9 cellular contexts compared by ENCODE assay signal in the genomic region with DNA sequence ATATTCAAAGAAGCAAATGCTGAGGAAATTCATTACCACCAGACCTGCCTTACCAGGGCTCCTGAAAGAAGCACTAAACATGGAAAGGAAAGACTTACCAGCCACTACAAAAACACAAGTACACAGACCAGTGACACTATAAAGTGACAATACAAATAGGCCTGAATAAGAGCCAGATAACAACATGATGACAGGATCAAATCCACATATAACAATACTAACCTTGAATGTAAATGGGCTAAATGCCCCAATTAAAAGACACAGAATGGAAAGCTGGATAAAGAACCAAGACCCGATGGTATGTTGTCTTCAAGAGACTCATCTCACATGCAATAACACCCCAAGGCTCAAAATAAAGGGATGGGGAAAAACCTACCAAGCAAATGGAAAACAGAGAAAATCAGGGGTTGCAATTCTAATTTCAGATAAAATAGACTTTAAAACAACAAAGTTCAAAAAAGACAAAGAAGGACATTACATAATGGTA.
"Had no signal": no experiment of that assay in that cellular context is flagged by ENCODE, and none has a peak within 500 bp of the region (broad histone marks: within the 10 kb centered on the region; RNA-seq: fewer than 3 reads in every experiment).

No MANE protein-coding gene starts in this region.

- H3K4me1 Mint-ChIP-seq: GM23338, H9 had no signal

- H3K9me3 ChIP-seq: HAP-1 had no signal

- H3K4me3 ChIP-seq: GM23248, GM23338, HAP-1 had no signal

- H3K4me3 Mint-ChIP-seq: GM23338, H9, HFFc6 had no signal

- DNase-seq: GM23248, GOT3, H7, H9, HCEC 1CT, HFFc6 had no signal

- H3K27ac ChIP-seq: GM23248 had no signal

- H3K4me1 ChIP-seq: HAP-1 had no signal

- ATAC-seq: GM23338, HCT116 had no signal

- H3K27ac Mint-ChIP-seq: GM23338, H9, HFFc6 had no signal

- H3K36me3 ChIP-seq: HAP-1 had no signal
